17 cellular contexts compared by ENCODE assay signal in the genomic region with DNA sequence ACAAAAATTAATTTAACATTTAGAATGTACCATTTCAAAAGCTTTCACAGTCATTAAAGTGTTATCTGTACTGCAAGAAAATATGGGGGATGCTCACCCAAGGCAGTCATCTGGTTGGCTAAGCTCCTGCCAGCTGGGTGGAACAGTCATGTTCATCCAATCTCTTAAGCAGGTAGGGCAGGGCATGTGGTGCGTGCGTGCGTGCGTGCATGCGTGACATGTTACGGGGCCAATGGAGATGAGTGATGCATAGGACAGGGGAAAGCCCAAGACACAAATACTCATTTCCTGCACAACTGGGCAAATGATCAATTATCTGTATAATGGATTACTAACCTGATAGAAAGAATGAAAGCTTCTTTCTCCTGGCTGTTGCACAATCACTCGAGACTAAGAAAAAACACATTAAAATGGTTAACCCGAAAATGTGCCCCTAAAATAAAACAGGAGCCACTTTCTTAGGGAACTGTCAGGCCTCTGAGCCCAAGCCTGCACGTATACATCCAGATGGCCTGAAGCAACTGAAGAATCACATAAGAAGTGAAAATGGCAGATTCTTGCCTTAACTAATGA.
A peak's percentile ranks its signal among the peaks of the same experiment; 100 is the strongest.
DNase-seq lines count a peak whose midpoint lies in the region; ATAC-seq, FAIRE-seq and TF ChIP-seq lines count a peak whose summit lies in the region.
"Had no signal": no experiment of that assay in that cellular context is flagged by ENCODE, and none has a peak within 500 bp of the region (broad histone marks: within the 10 kb centered on the region; RNA-seq: fewer than 3 reads in every experiment).

No MANE protein-coding gene starts in this region.

- no peaks in the 10 kb centered on the region for H3K9me3 Mint-ChIP-seq in stimulated activated effector memory CD8-positive, alpha-beta T cell treated with anti-CD3 and anti-CD28 coated beads, Interleukin-12 subunit alpha, Interleukin-12 subunit beta, amount 100 ng/mL, for 72 hours
- H3K9me3 Mint-ChIP-seq: activated naive CD4-positive, alpha-beta T cell treated with anti-CD3 and anti-CD28 coated beads, Interleukin-2, amount 50 U/mL, for 24 hours; dendritic cell treated with granulocyte-macrophage colony-stimulating factor and Interleukin-4, amounts not matched to agents 40 ng/mL and 50 ng/mL, for 4 days had no signal

- WGBS in mammary epithelial cell (ENCODE audit: low coverage, missing lambda C conversion rate): 89% methylated on average over 9 of the region's 9 CpGs
- WGBS in aorta, 2 donors: 90% methylated on average over 9 of the region's 9 CpGs

- H3K36me3 ChIP-seq in mammary epithelial cell (ENCODE audit: insufficient read depth, low read length) (peaks cover 6% of the 10 kb centered on the region), breast epithelium (no peaks in the 10 kb centered on the region), endothelial cell of umbilical vein (ENCODE audit: control insufficient read depth in 2 of 2, extremely low read depth in 1 of 2, insufficient read depth in 2 of 2, low read length in 2 of 2) (no peaks in the 10 kb centered on the region), aorta (ENCODE audit: control insufficient read depth in 1 of 2, insufficient read depth in 2 of 2, low read length in 1 of 2) (peaks cover 2 to 7% of the 10 kb centered on the region in 2 donors)
- H3K36me3 ChIP-seq: right atrium auricular region had no signal

- H4K20me1 ChIP-seq in mammary epithelial cell (ENCODE audit: insufficient read depth, low read length) (no peaks in the 10 kb centered on the region), endothelial cell of umbilical vein (replicated peaks; ENCODE audit: control insufficient read depth, extremely low read depth, insufficient read depth, low read length) (no peaks in the 10 kb centered on the region)

- dilution Hi-C loops in mammary epithelial cell (cut with HindIII; ENCODE audit: low sequenced_read_pairs): no loop called here
- dilution Hi-C loops in endothelial cell of umbilical vein (cut with MboI; ENCODE audit: extremely low pct_ligation_motif_present, low sequenced_read_pairs): no loop called here

- no peak overlapping the region for H3K4me2 ChIP-seq in mammary epithelial cell (ENCODE audit: insufficient read depth, low read depth, low read length)
- no peak overlapping the region for H3K4me2 ChIP-seq in endothelial cell of umbilical vein (ENCODE audit: insufficient read depth, low read length)

- TF ChIP-seq CTCF in mammary epithelial cell (conservative IDR thresholded peaks at IDR 0.05 in 1 of 2, IDR thresholded peaks at IDR 0.05 in 1 of 2; ENCODE audit: extremely low read depth in 1 of 2, insufficient read depth in 1 of 2, low read depth in 1 of 2, low read length in 2 of 2): no peak
- no peak for TF ChIP-seq CTCF in breast epithelium (IDR thresholded peaks at IDR 0.05)
- no peak for TF ChIP-seq CTCF in endothelial cell of umbilical vein (IDR thresholded peaks at IDR 0.05; ENCODE audit: extremely low read depth in 1 of 2, insufficient read depth in 1 of 2, low read depth in 1 of 2, low read length in 2 of 2)

- no peak overlapping the region for H3K4me3 Mint-ChIP-seq in stimulated activated effector memory CD8-positive, alpha-beta T cell treated with anti-CD3 and anti-CD28 coated beads, Interleukin-12 subunit alpha, Interleukin-12 subunit beta, amount 100 ng/mL, for 72 hours
- H3K4me3 Mint-ChIP-seq: activated naive CD4-positive, alpha-beta T cell treated with anti-CD3 and anti-CD28 coated beads, Interleukin-2, amount 50 U/mL, for 24 hours; brain; dendritic cell treated with granulocyte-macrophage colony-stimulating factor and Interleukin-4, amounts not matched to agents 40 ng/mL and 50 ng/mL, for 4 days had no signal

- POLR2A ChIA-PET in endothelial cell of umbilical vein (lab: Charles Lee): no interaction called here

- DNase-seq in mammary epithelial cell (peak; percentile 2), breast epithelium (ENCODE audit: low spot score in 2 of 2) (no peak), NCI-H524 (lab: John Stamatoyannopoulos, UW) (peak; percentile 39 to 91), endothelial cell of umbilical vein (ENCODE audit: low read depth, low spot score) (no peak), urothelium cell line (ENCODE audit: low spot score) (no peak), aorta (no peak), substantia nigra (lab: John Stamatoyannopoulos, UW) (no peak)
- no peak for DNase-seq in stimulated activated effector memory CD8-positive, alpha-beta T cell treated with anti-CD3 and anti-CD28 coated beads, Interleukin-12 subunit alpha, Interleukin-12 subunit beta, amount 100 ng/mL, for 72 hours (ENCODE audit: low spot score in 2 of 2)
- DNase-seq: midbrain, NCI-H2029 treated with DMSO at 0.1 percent for 48 hours, NCI-H774, SW 1271 had no signal

- H3K4me3 ChIP-seq in mammary epithelial cell (replicated peaks in 1 of 3; ENCODE audit: insufficient read depth in 1 of 3, low read depth in 2 of 3, low read length in 3 of 3) (no peak overlapping the region), breast epithelium (no peak overlapping the region), endothelial cell of umbilical vein (replicated peaks in 1 of 3; ENCODE audit: insufficient read depth in 1 of 3, low read depth in 1 of 3, low read length in 3 of 3) (no peak overlapping the region), aorta (ENCODE audit: low read length in 2 of 2) (no peak overlapping the region)
- H3K4me3 ChIP-seq: right atrium auricular region had no signal

- no peak for TF ChIP-seq POLR2A in breast epithelium (IDR thresholded peaks at IDR 0.05)
- no peak for TF ChIP-seq POLR2A in endothelial cell of umbilical vein (IDR thresholded peaks at IDR 0.05; ENCODE audit: low read depth, low read length)

- no peak overlapping the region for H3K27ac Mint-ChIP-seq in stimulated activated effector memory CD8-positive, alpha-beta T cell treated with anti-CD3 and anti-CD28 coated beads, Interleukin-12 subunit alpha, Interleukin-12 subunit beta, amount 100 ng/mL, for 72 hours
- H3K27ac Mint-ChIP-seq: activated naive CD4-positive, alpha-beta T cell treated with anti-CD3 and anti-CD28 coated beads, Interleukin-2, amount 50 U/mL, for 24 hours; brain; dendritic cell treated with granulocyte-macrophage colony-stimulating factor and Interleukin-4, amounts not matched to agents 40 ng/mL and 50 ng/mL, for 4 days had no signal

- H3K27ac ChIP-seq in mammary epithelial cell (ENCODE audit: insufficient read depth, low read depth, low read length) (no peak overlapping the region), breast epithelium (no peak overlapping the region), endothelial cell of umbilical vein (ENCODE audit: insufficient read depth, low read depth, low read length) (peak overlapping the region; percentile 67), aorta (ENCODE audit: low read depth in 1 of 2, low read length in 2 of 2) (no peak overlapping the region), substantia nigra (ENCODE audit: low read depth, low read length, poor library complexity, severe bottlenecking) (no peak overlapping the region)
- H3K27ac ChIP-seq: right atrium auricular region, RWPE1 had no signal

- peak; percentile 61 for ATAC-seq in stimulated activated effector memory CD8-positive, alpha-beta T cell treated with anti-CD3 and anti-CD28 coated beads, Interleukin-12 subunit alpha, Interleukin-12 subunit beta, amount 100 ng/mL, for 72 hours
- ATAC-seq in aorta (ENCODE audit: low FRiP score): no peak

- no peak overlapping the region for H3K9ac ChIP-seq in mammary epithelial cell (ENCODE audit: insufficient read depth, low read length)
- no peak overlapping the region for H3K9ac ChIP-seq in endothelial cell of umbilical vein (replicated peaks; ENCODE audit: extremely low read depth, insufficient read depth, low read length)

- no peaks in the 10 kb centered on the region for H3K9me1 ChIP-seq in endothelial cell of umbilical vein (replicated peaks; ENCODE audit: control insufficient read depth, extremely low read depth, insufficient read depth, low read length)

- H3K4me1 ChIP-seq in mammary epithelial cell (ENCODE audit: insufficient read depth, low read length) (no peaks in the 10 kb centered on the region), breast epithelium (no peaks in the 10 kb centered on the region), endothelial cell of umbilical vein (ENCODE audit: control insufficient read depth, extremely low read depth, insufficient read depth, low read length) (peaks cover 24% of the 10 kb centered on the region), aorta (ENCODE audit: control insufficient read depth in 1 of 2, insufficient read depth in 2 of 2, low read length in 2 of 2) (no peaks in the 10 kb centered on the region)
- H3K4me1 ChIP-seq: right atrium auricular region had no signal

- no peaks in the 10 kb centered on the region for H3K79me2 ChIP-seq in mammary epithelial cell (ENCODE audit: insufficient read depth, low read length)
- no peaks in the 10 kb centered on the region for H3K79me2 ChIP-seq in endothelial cell of umbilical vein (ENCODE audit: control insufficient read depth, insufficient read depth, low read length)

- BruUV-seq in mammary epithelial cell (replicated peaks; lab: Mats Ljungman, UMichigan): no TSS peak
- BruUV-seq in endothelial cell of umbilical vein (replicated peaks; lab: Mats Ljungman, UMichigan): no TSS peak

- in situ Hi-C loops in mammary epithelial cell (cut with MboI; ENCODE audit: low sequenced_read_pairs in 2 of 2): no loop called here

- CTCF ChIA-PET in mammary epithelial cell (lab: Charles Lee; ENCODE audit: low non-redundant PET) (no interaction called here), endothelial cell of umbilical vein (lab: Charles Lee) (interaction anchor here (1.7 to 2.9 kb wide), 4 partner anchors 10 to 105 kb away, joined by 11 to 29 read pairs (median 17); partner anchors contain the start of gene MYO1D)

- H2AFZ ChIP-seq in mammary epithelial cell (ENCODE audit: low read depth, low read length) (no peak overlapping the region), endothelial cell of umbilical vein (ENCODE audit: low read depth, low read length) (no peak overlapping the region)

- intact Hi-C loops in mammary epithelial cell (cut with micrococcal nuclease) (no loop called here), breast epithelium (cut with DNase I; ENCODE audit: low total_unique reads) (no loop called here), endothelial cell of umbilical vein (cut with micrococcal nuclease) (no loop called here), aorta (cut with DNase I) (no loop called here)

- no peaks in the 10 kb centered on the region for H3K9me3 ChIP-seq in mammary epithelial cell (replicated peaks; ENCODE audit: insufficient read depth, low read length)
- H3K9me3 ChIP-seq in breast epithelium: no peaks in the 10 kb centered on the region
- H3K9me3 ChIP-seq in endothelial cell of umbilical vein (replicated peaks; ENCODE audit: control insufficient read depth, insufficient read depth, low read length): no peaks in the 10 kb centered on the region
- H3K9me3 ChIP-seq in aorta (ENCODE audit: control insufficient read depth, low read length): no peaks in the 10 kb centered on the region
- H3K9me3 ChIP-seq: right atrium auricular region had no signal

- FAIRE-seq in endothelial cell of umbilical vein (lab: Jason Lieb, UNC) (no peak), urothelium cell line (lab: Jason Lieb, UNC) (no peak)

- H3K27me3 ChIP-seq in mammary epithelial cell (ENCODE audit: insufficient read depth, low read length) (no peaks in the 10 kb centered on the region), breast epithelium (no peaks in the 10 kb centered on the region), endothelial cell of umbilical vein (ENCODE audit: control insufficient read depth in 2 of 2, insufficient read depth in 2 of 2, low read length in 2 of 2) (no peaks in the 10 kb centered on the region), aorta (ENCODE audit: control insufficient read depth in 1 of 2, insufficient read depth in 2 of 2, low read length in 1 of 2) (no peaks in the 10 kb centered on the region)
- H3K27me3 ChIP-seq: right atrium auricular region had no signal

- peaks cover 13% of the 10 kb centered on the region for H3K36me3 Mint-ChIP-seq in stimulated activated effector memory CD8-positive, alpha-beta T cell treated with anti-CD3 and anti-CD28 coated beads, Interleukin-12 subunit alpha, Interleukin-12 subunit beta, amount 100 ng/mL, for 72 hours
- H3K36me3 Mint-ChIP-seq: activated naive CD4-positive, alpha-beta T cell treated with anti-CD3 and anti-CD28 coated beads, Interleukin-2, amount 50 U/mL, for 24 hours; brain had no signal

- no peaks in the 10 kb centered on the region for H3K4me1 Mint-ChIP-seq in stimulated activated effector memory CD8-positive, alpha-beta T cell treated with anti-CD3 and anti-CD28 coated beads, Interleukin-12 subunit alpha, Interleukin-12 subunit beta, amount 100 ng/mL, for 72 hours
- H3K4me1 Mint-ChIP-seq: activated naive CD4-positive, alpha-beta T cell treated with anti-CD3 and anti-CD28 coated beads, Interleukin-2, amount 50 U/mL, for 24 hours; brain had no signal

Comparison
In these comparisons a context has a peak if more than half of its experiments do, and no peak if none do; other contexts are left out.
1. DNase-seq: peak in mammary epithelial cell (single experiment) and NCI-H524 (2 of 2); none in breast epithelium (0 of 2), endothelial cell of umbilical vein (single experiment), stimulated activated effector memory CD8-positive, alpha-beta T cell treated with anti-CD3 and anti-CD28 coated beads, Interleukin-12 subunit alpha, Interleukin-12 subunit beta, amount 100 ng/mL, for 72 hours (0 of 2), urothelium cell line (single experiment), aorta (0 of 2) and substantia nigra (0 of 49).